Comparison of ENCODE assay signal across 8 cellular contexts in genomic region chr6:129500958-129501381, GRCh38.
DNase-seq lines count a peak whose midpoint lies in the region; ATAC-seq and TF ChIP-seq lines count a peak whose summit lies in the region.

No MANE protein-coding gene starts in this region.

- CTCF ChIA-PET in BJ (lab: Yijun Ruan, JAX) (interaction anchor here (0.6 to 5.0 kb wide), 14 partner anchors 14 to 684 kb away, joined by 3 to 27 read pairs (median 5); no protein-coding TSS in a partner anchor), HEK293T (lab: Yijun Ruan, JAX) (interaction anchor here (0.6 to 5.2 kb wide), 19 partner anchors 10 to 520 kb away, joined by 3 to 46 read pairs (median 5); no protein-coding TSS in a partner anchor)

- no peak for DNase-seq in BJ (ENCODE audit: low read depth)
- DNase-seq in HEK293T (ENCODE audit: extremely low spot score) = peak; percentile 55
- DNase-seq in activated T-helper 1 cell treated with anti-CD3 and anti-CD28 coated beads, Interleukin-12 subunit alpha, Interleukin-12 subunit beta, Interleukin-2, Interleukin-4 antibody, amounts not matched to agents 30 ng/mL and 10 ng/mL and 1 ng/mL, durations not matched to agents 14 hours and 24 hours and 36 hours (ENCODE audit: low spot score) = no peak
- DNase-seq in lung (ENCODE audit: low spot score) = no peak
- no peak for DNase-seq in germinal center (ENCODE audit: low spot score)
- no peak for DNase-seq in AG20443 (ENCODE audit: low spot score)

- H3K27me3 ChIP-seq in BJ (ENCODE audit: control insufficient read depth, insufficient read depth, low read length) (no peaks in the 10 kb centered on the region), lung (ENCODE audit: control insufficient read depth, insufficient read depth) (no peaks in the 10 kb centered on the region)

- H3K27me3 Mint-ChIP-seq in activated T-helper 1 cell treated with anti-CD3 and anti-CD28 coated beads, Interleukin-12 subunit alpha, Interleukin-12 subunit beta, Interleukin-2, Interleukin-4 antibody, amounts not matched to agents 30 ng/mL and 10 ng/mL and 1 ng/mL, durations not matched to agents 14 hours and 24 hours and 36 hours (ENCODE audit: insufficient read depth) = no peaks in the 10 kb centered on the region

- 69 to 79% methylated on average over 10 of the region's 10 CpGs for WGBS in lung, 2 donors

- H3K4me3 ChIP-seq in BJ (ENCODE audit: low read depth, low read length) = no peak overlapping the region
- no peak overlapping the region for H3K4me3 ChIP-seq in lung

- H3K4me1 Mint-ChIP-seq in activated T-helper 1 cell treated with anti-CD3 and anti-CD28 coated beads, Interleukin-12 subunit alpha, Interleukin-12 subunit beta, Interleukin-2, Interleukin-4 antibody, amounts not matched to agents 30 ng/mL and 10 ng/mL and 1 ng/mL, durations not matched to agents 14 hours and 24 hours and 36 hours (ENCODE audit: low read depth) = peaks cover 62% of the 10 kb centered on the region

- no peaks in the 10 kb centered on the region for H3K36me3 Mint-ChIP-seq in activated T-helper 1 cell treated with anti-CD3 and anti-CD28 coated beads, Interleukin-12 subunit alpha, Interleukin-12 subunit beta, Interleukin-2, Interleukin-4 antibody, amounts not matched to agents 30 ng/mL and 10 ng/mL and 1 ng/mL, durations not matched to agents 14 hours and 24 hours and 36 hours (ENCODE audit: low read depth)

- H3K9me3 Mint-ChIP-seq in activated T-helper 1 cell treated with anti-CD3 and anti-CD28 coated beads, Interleukin-12 subunit alpha, Interleukin-12 subunit beta, Interleukin-2, Interleukin-4 antibody, amounts not matched to agents 30 ng/mL and 10 ng/mL and 1 ng/mL, durations not matched to agents 14 hours and 24 hours and 36 hours = no peaks in the 10 kb centered on the region

- H3K27ac Mint-ChIP-seq in activated T-helper 1 cell treated with anti-CD3 and anti-CD28 coated beads, Interleukin-12 subunit alpha, Interleukin-12 subunit beta, Interleukin-2, Interleukin-4 antibody, amounts not matched to agents 30 ng/mL and 10 ng/mL and 1 ng/mL, durations not matched to agents 14 hours and 24 hours and 36 hours = no peak overlapping the region

- TF ChIP-seq CTCF in BJ (IDR thresholded peaks at IDR 0.05; ENCODE audit: insufficient read depth, low read depth, low read length) (peak; percentile 32; the same call in 1 of the 2 replicates), lung (IDR thresholded peaks at IDR 0.05; ENCODE audit: control extremely low read depth, extremely low read depth) (no peak)

- no peaks in the 10 kb centered on the region for H3K9me3 ChIP-seq in lung (ENCODE audit: control insufficient read depth in 2 of 2, insufficient read depth in 1 of 2, low read length in 1 of 2)

- H3K4me3 Mint-ChIP-seq in activated T-helper 1 cell treated with anti-CD3 and anti-CD28 coated beads, Interleukin-12 subunit alpha, Interleukin-12 subunit beta, Interleukin-2, Interleukin-4 antibody, amounts not matched to agents 30 ng/mL and 10 ng/mL and 1 ng/mL, durations not matched to agents 14 hours and 24 hours and 36 hours = peak overlapping the region; percentile 48

- peak overlapping the region; percentile 39 to 49 for H3K27ac ChIP-seq in lung (ENCODE audit: low read depth in 1 of 2, low read length in 1 of 2)

- H3K4me1 ChIP-seq in lung (ENCODE audit: control insufficient read depth in 2 of 2, insufficient read depth in 2 of 2, low read length in 2 of 2) = peaks cover 1 to 26% of the 10 kb centered on the region in 2 donors

- intact Hi-C loops in activated T-helper 1 cell treated with anti-CD3 and anti-CD28 coated beads, Interleukin-12 subunit alpha, Interleukin-12 subunit beta, Interleukin-2, Interleukin-4 antibody, amounts not matched to agents 30 ng/mL and 10 ng/mL and 1 ng/mL, durations not matched to agents 14 hours and 24 hours and 36 hours (cut with micrococcal nuclease) = no loop called here

- H3K36me3 ChIP-seq in BJ (ENCODE audit: control insufficient read depth, insufficient read depth, low read length) = peaks cover 2% of the 10 kb centered on the region; the same call in 1 of the 2 replicates
- peaks cover 2 to 20% of the 10 kb centered on the region in 2 donors for H3K36me3 ChIP-seq in lung (ENCODE audit: control insufficient read depth in 2 of 2, insufficient read depth in 2 of 2, low read length in 2 of 2)

- no peak for ATAC-seq in lung (ENCODE audit: insufficient read depth, low FRiP score)
- ATAC-seq in GM21367 (IDR thresholded peaks at IDR 0.05; ENCODE audit: unreplicated experiment) = no peak
- no peak for ATAC-seq in GM21360 (IDR thresholded peaks at IDR 0.05; ENCODE audit: unreplicated experiment)

- POLR2A ChIA-PET in BJ (lab: Charles Lee) (no interaction called here), HEK293T (lab: Yijun Ruan, JAX) (no interaction called here)

TF ChIP-seq in HEK293T, 16 proteins besides CTCF, POLR2A, EP300 and RAD21:
- TF ChIP-seq L3MBTL2 (conservative IDR thresholded peaks at IDR 0.05) (peak; percentile 33; the same call in 1 of the 2 replicates), ELF4 (IDR thresholded peaks at IDR 0.05) (no peak)
